In the genomic region with DNA sequence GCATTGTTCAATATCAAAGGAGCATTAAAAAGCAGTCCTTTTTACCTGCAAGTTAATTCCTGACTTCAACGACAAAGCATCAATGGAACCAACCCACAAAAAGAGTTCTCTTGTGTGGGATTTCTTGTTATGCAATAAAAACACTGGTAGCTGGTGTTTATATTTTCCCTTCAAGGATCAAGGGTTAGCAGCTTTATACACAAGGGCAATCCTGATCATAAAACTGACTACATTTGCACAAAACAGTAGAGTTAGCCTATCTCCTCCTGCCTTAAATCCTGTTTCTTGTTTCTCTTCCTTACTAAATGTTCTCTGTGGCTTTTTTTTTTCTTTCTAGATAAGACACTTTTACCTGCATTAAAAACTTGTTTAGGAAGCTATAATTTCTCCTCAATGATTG, we compare ENCODE assay signal across 34 cellular contexts.
"Had no signal": no experiment of that assay in that cellular context is flagged by ENCODE, and none has a peak within 500 bp of the region (broad histone marks: within the 10 kb centered on the region; RNA-seq: fewer than 3 reads in every experiment).

No MANE protein-coding gene starts in this region.

- H3K4me2 ChIP-seq: KMS-11 had no signal

- H3K27ac ChIP-seq: KMS-11 had no signal

- H3K36me3 ChIP-seq: MG63 had no signal

- H3K4me3 ChIP-seq: MG63 had no signal

- H3K9ac ChIP-seq: KMS-11 had no signal

- H3K9me3 ChIP-seq: MG63 had no signal

- DNase-seq: Karpas-422, Kasumi-1, MG63, MM.1S, MV-4-11, NCI-H1048, NCI-H1092, NCI-H1092 treated with DMSO at 0.1 percent for 48 hours, NCI-H1105, NCI-H1105 treated with DMSO at 0.1 percent for 48 hours, NCI-H1417, NCI-H1417 treated with DMSO at 0.1 percent for 48 hours, NCI-H1436, NCI-H1436 treated with DMSO at 0.1 percent for 48 hours, NCI-H146, NCI-H1694, NCI-H1694 treated with DMSO at 0.1 percent for 48 hours, NCI-H187, NCI-H187 treated with DMSO at 0.1 percent for 48 hours, NCI-H1930, NCI-H2029, NCI-H2029 treated with DMSO at 0.1 percent for 48 hours, NCI-H2081, NCI-H2081 treated with DMSO at 0.1 percent for 48 hours, NCI-H2107, NCI-H2171, NCI-H2171 treated with DMSO at 0.1 percent for 48 hours, NCI-H2227 treated with DMSO at 0.1 percent for 48 hours, NCI-H226, NCI-H345, NCI-H446, NCI-H446 treated with DMSO at 0.1 percent for 48 hours, NCI-H510A had no signal
